Comparison of ENCODE assay signal across 21 cellular contexts in genomic region chr12:45327823-45328383, GRCh38.
DNase-seq lines count a peak whose midpoint lies in the region; ATAC-seq and TF ChIP-seq lines count a peak whose summit lies in the region.
"Had no signal": no experiment of that assay in that cellular context is flagged by ENCODE, and none has a peak within 500 bp of the region (broad histone marks: within the 10 kb centered on the region; RNA-seq: fewer than 3 reads in every experiment).

No MANE protein-coding gene starts in this region.

- H3K4me3 ChIP-seq in psoas muscle (no peak overlapping the region), ovary (no peak overlapping the region)
- H3K4me3 ChIP-seq: BLaER1, spleen had no signal

- no peaks in the 10 kb centered on the region for H3K27me3 Mint-ChIP-seq in CD14-positive monocyte (ENCODE audit: low read depth in 3 of 3)
- H3K27me3 Mint-ChIP-seq: activated naive CD4-positive, alpha-beta T cell treated with anti-CD3 and anti-CD28 coated beads, Interleukin-2, amount 10 ng/mL, durations not matched to agents 7 days and 5 days; dendritic cell treated with granulocyte-macrophage colony-stimulating factor and Interleukin-4, amounts not matched to agents 40 ng/mL and 50 ng/mL, for 4 days; natural killer cell treated with Interleukin-12 subunit alpha and Interleukin-12 subunit beta and Interleukin-15 and Interleukin-18, amount 100 ng/mL, for 72 hours; progenitor cell of endocrine pancreas had no signal

- TF ChIP-seq EP300 in ovary (IDR thresholded peaks at IDR 0.05): no peak

- no peak overlapping the region for H3K27ac Mint-ChIP-seq in CD14-positive monocyte
- H3K27ac Mint-ChIP-seq: activated naive CD4-positive, alpha-beta T cell treated with anti-CD3 and anti-CD28 coated beads, Interleukin-2, amount 10 ng/mL, durations not matched to agents 7 days and 5 days; dendritic cell treated with granulocyte-macrophage colony-stimulating factor and Interleukin-4, amounts not matched to agents 40 ng/mL and 50 ng/mL, for 4 days; natural killer cell treated with Interleukin-12 subunit alpha and Interleukin-12 subunit beta and Interleukin-15 and Interleukin-18, amount 100 ng/mL, for 72 hours; progenitor cell of endocrine pancreas had no signal

- DNase-seq in HCEC 1CT (peak; percentile 37), RKO (ENCODE audit: low spot score) (peak; percentile 14), iPS DF 19.7 (ENCODE audit: low read depth, low spot score) (peak; percentile 9), psoas muscle (no peak), CD14-positive monocyte (ENCODE audit: low spot score) (no peak), NCI-H2107 (lab: John Stamatoyannopoulos, UW) (no peak), ovary (no peak)
- DNase-seq: activated CD4-positive, alpha-beta T cell treated with anti-CD3 and anti-CD28 coated beads, Interleukin-2, amount 50 U/mL, for 4 hours; activated naive CD4-positive, alpha-beta T cell treated with anti-CD3 and anti-CD28 coated beads, Interleukin-2, amount 10 ng/mL, durations not matched to agents 7 days and 5 days; activated T-cell treated with anti-CD3 and anti-CD28 coated beads, Interleukin-2, amount 50 U/mL, for 1 hour; immature natural killer cell; MV-4-11; NCI-H2029; Right ventricle myocardium superior; spleen; substantia nigra had no signal

- H3K36me3 Mint-ChIP-seq in CD14-positive monocyte: peaks cover 14 to 29% of the 10 kb centered on the region in 2 donors

- H3K4me1 ChIP-seq in psoas muscle: peaks cover 58% of the 10 kb centered on the region
- peaks cover 7% of the 10 kb centered on the region for H3K4me1 ChIP-seq in ovary (ENCODE audit: insufficient read depth)
- H3K4me1 ChIP-seq: BLaER1, spleen had no signal

- intact Hi-C loops in psoas muscle (cut with DNase I) (no loop called here), CD14-positive monocyte (cut with micrococcal nuclease) (no loop called here), ovary (cut with DNase I) (no loop called here)

- TF ChIP-seq CTCF in psoas muscle (IDR thresholded peaks at IDR 0.05) (no peak), CD14-positive monocyte (IDR thresholded peaks at IDR 0.05) (no peak), ovary (IDR thresholded peaks at IDR 0.05) (no peak)

- H3K4me1 Mint-ChIP-seq in CD14-positive monocyte: peaks cover 2% of the 10 kb centered on the region

- peak overlapping the region; percentile 77 for H3K27ac ChIP-seq in psoas muscle
- no peak overlapping the region for H3K27ac ChIP-seq in ovary
- H3K27ac ChIP-seq: BLaER1, spleen, VCaP had no signal

- no peak overlapping the region for H3K4me3 Mint-ChIP-seq in CD14-positive monocyte
- H3K4me3 Mint-ChIP-seq: activated naive CD4-positive, alpha-beta T cell treated with anti-CD3 and anti-CD28 coated beads, Interleukin-2, amount 10 ng/mL, durations not matched to agents 7 days and 5 days; dendritic cell treated with granulocyte-macrophage colony-stimulating factor and Interleukin-4, amounts not matched to agents 40 ng/mL and 50 ng/mL, for 4 days; immature natural killer cell; natural killer cell treated with Interleukin-12 subunit alpha and Interleukin-12 subunit beta and Interleukin-15 and Interleukin-18, amount 100 ng/mL, for 72 hours had no signal

- H3K9me3 ChIP-seq in psoas muscle (no peaks in the 10 kb centered on the region), ovary (no peaks in the 10 kb centered on the region)
- H3K9me3 ChIP-seq: BLaER1, spleen had no signal

- WGBS in psoas muscle, 3 donors: 69 to 86% (median 82%) methylated on average over 2 of the region's 2 CpGs
- 91 to 95% (median 94%) methylated on average over 2 of the region's 2 CpGs for WGBS in ovary, 3 donors

- no peaks in the 10 kb centered on the region for H3K9me3 Mint-ChIP-seq in CD14-positive monocyte
- H3K9me3 Mint-ChIP-seq: activated naive CD4-positive, alpha-beta T cell treated with anti-CD3 and anti-CD28 coated beads, Interleukin-2, amount 10 ng/mL, durations not matched to agents 7 days and 5 days; dendritic cell treated with granulocyte-macrophage colony-stimulating factor and Interleukin-4, amounts not matched to agents 40 ng/mL and 50 ng/mL, for 4 days; immature natural killer cell; natural killer cell treated with Interleukin-12 subunit alpha and Interleukin-12 subunit beta and Interleukin-15 and Interleukin-18, amount 100 ng/mL, for 72 hours had no signal

- ATAC-seq in psoas muscle: peak in 3 of 4 donors; percentile 8 to 26 (median 18)
- ATAC-seq: natural killer cell treated with Interleukin-12 subunit alpha and Interleukin-12 subunit beta and Interleukin-15 and Interleukin-18, amount 100 ng/mL, for 72 hours had no signal

- H3K36me3 ChIP-seq in psoas muscle (ENCODE audit: insufficient read depth in 1 of 2, low read depth in 1 of 2) (peaks cover 0 to 16% of the 10 kb centered on the region in 2 donors), ovary (no peaks in the 10 kb centered on the region)

- H3K27me3 ChIP-seq in psoas muscle (ENCODE audit: insufficient read depth in 3 of 3, low read length in 2 of 3): no peaks in the 10 kb centered on the region
- no peaks in the 10 kb centered on the region for H3K27me3 ChIP-seq in ovary
- H3K27me3 ChIP-seq: BLaER1, spleen had no signal

- TF ChIP-seq POLR2A in ovary (IDR thresholded peaks at IDR 0.05): no peak

Comparison
In these comparisons a context has a peak if more than half of its experiments do, and no peak if none do; other contexts are left out.
1. DNase-seq: peak in HCEC 1CT (single experiment), RKO (single experiment) and iPS DF 19.7 (single experiment); none in psoas muscle (0 of 2), CD14-positive monocyte (single experiment), NCI-H2107 (single experiment) and ovary (0 of 5).